Comparison of ENCODE assay signal across 11 cellular contexts in genomic region chr2:145764631-145765030, GRCh38.
DNase-seq lines count a peak whose midpoint lies in the region; ATAC-seq lines count a peak whose summit lies in the region.
"Had no signal": no experiment of that assay in that cellular context is flagged by ENCODE, and none has a peak within 500 bp of the region (broad histone marks: within the 10 kb centered on the region; RNA-seq: fewer than 3 reads in every experiment).

No MANE protein-coding gene starts in this region.

- ATAC-seq in GM21825 (IDR thresholded peaks at IDR 0.05; ENCODE audit: unreplicated experiment) (no peak), HG02852 (IDR thresholded peaks at IDR 0.05; ENCODE audit: unreplicated experiment) (no peak), GM19023 (IDR thresholded peaks at IDR 0.05; ENCODE audit: unreplicated experiment) (no peak)
- ATAC-seq: body of pancreas, pancreas had no signal

- H2AK5ac ChIP-seq in mesendoderm (ENCODE audit: low read length) = no peak overlapping the region

- 0 out of 2 replicates have a peak overlapping the region, but pooled peaks have one; percentile 39 for H3K4me3 ChIP-seq in SK-N-MC
- no peak overlapping the region for H3K4me3 ChIP-seq in mesendoderm (ENCODE audit: low read length)
- H3K4me3 ChIP-seq: BLaER1 treated with 17β-estradiol and CSF1 and Interleukin-3, amounts not matched to agents 10 nM and 100 nM; body of pancreas; pancreas had no signal

- no peak overlapping the region for H3K23ac ChIP-seq in mesendoderm (ENCODE audit: low read length)

- no peak overlapping the region for H4K5ac ChIP-seq in mesendoderm (ENCODE audit: low read length)

- no peak overlapping the region for H2BK5ac ChIP-seq in mesendoderm (ENCODE audit: low read length)

- no peak overlapping the region for H2BK120ac ChIP-seq in mesendoderm (ENCODE audit: low read depth, low read length)

- DNase-seq in DMS 273 treated with DMSO at 0.1 percent for 48 hours (lab: John Stamatoyannopoulos, UW) (peak; percentile 85), NCI-H146 treated with DMSO at 0.1 percent for 48 hours (lab: John Stamatoyannopoulos, UW; ENCODE audit: unreplicated experiment) (peak; percentile 3), SK-N-MC (ENCODE audit: low read depth, low spot score) (no peak), mesendoderm (no peak), H4 (ENCODE audit: low spot score) (no peak)
- DNase-seq: pancreas had no signal

- H3K27ac ChIP-seq in SK-N-MC = no peak overlapping the region
- H3K27ac ChIP-seq in mesendoderm (ENCODE audit: low read depth, low read length) = no peak overlapping the region
- H3K27ac ChIP-seq: BLaER1 treated with 17β-estradiol and CSF1 and Interleukin-3, amounts not matched to agents 10 nM and 100 nM; body of pancreas; pancreas had no signal

- peaks cover 3% of the 10 kb centered on the region for H3K4me1 ChIP-seq in mesendoderm (ENCODE audit: control insufficient read depth, low read depth, low read length)
- H3K4me1 ChIP-seq: BLaER1 treated with 17β-estradiol and CSF1 and Interleukin-3, amounts not matched to agents 10 nM and 100 nM had no signal

- no peaks in the 10 kb centered on the region for H3K27me3 ChIP-seq in mesendoderm (ENCODE audit: insufficient read depth, low read length, poor library complexity)
- H3K27me3 ChIP-seq: BLaER1 treated with 17β-estradiol and CSF1 and Interleukin-3, amounts not matched to agents 10 nM and 100 nM; body of pancreas; pancreas had no signal

- H3K9ac ChIP-seq in SK-N-MC (ENCODE audit: insufficient read length) (no peak overlapping the region), mesendoderm (ENCODE audit: low read length) (no peak overlapping the region)
- H3K9ac ChIP-seq: BLaER1 treated with 17β-estradiol and CSF1 and Interleukin-3, amounts not matched to agents 10 nM and 100 nM had no signal

- no peak overlapping the region for H4K8ac ChIP-seq in mesendoderm (ENCODE audit: low read depth, low read length)

- no peaks in the 10 kb centered on the region for H3K79me1 ChIP-seq in mesendoderm (ENCODE audit: low read length)

- H2BK15ac ChIP-seq in mesendoderm (replicated peaks; ENCODE audit: low read depth) = no peak overlapping the region

- no peak overlapping the region for H3K4ac ChIP-seq in mesendoderm (ENCODE audit: low read depth, low read length)

- no peaks in the 10 kb centered on the region for H3K9me3 ChIP-seq in SK-N-MC (ENCODE audit: low read depth, low read length)
- H3K9me3 ChIP-seq: BLaER1 treated with 17β-estradiol and CSF1 and Interleukin-3, amounts not matched to agents 10 nM and 100 nM; body of pancreas; pancreas had no signal

- no peak overlapping the region for H3K56ac ChIP-seq in mesendoderm (ENCODE audit: low read length)

- peak overlapping the region; percentile 75 for H3K18ac ChIP-seq in mesendoderm (ENCODE audit: low read length)

- WGBS in mesendoderm (ENCODE audit: extremely low coverage, insufficient coverage, low lambda C conversion rate) = no CpG with 5 or more reads among the region's 6 CpGs

- H3K4me2 ChIP-seq in mesendoderm (ENCODE audit: low read length) = no peak overlapping the region
- H3K4me2 ChIP-seq: BLaER1 treated with 17β-estradiol and CSF1 and Interleukin-3, amounts not matched to agents 10 nM and 100 nM had no signal

- H3K36me3 ChIP-seq in SK-N-MC (ENCODE audit: insufficient read depth, low read length) (no peaks in the 10 kb centered on the region), mesendoderm (ENCODE audit: control insufficient read depth, insufficient read depth, low read length) (no peaks in the 10 kb centered on the region)
- H3K36me3 ChIP-seq: BLaER1 treated with 17β-estradiol and CSF1 and Interleukin-3, amounts not matched to agents 10 nM and 100 nM; pancreas had no signal

- no peaks in the 10 kb centered on the region for H3K79me2 ChIP-seq in mesendoderm (ENCODE audit: control insufficient read depth, insufficient read depth, low read length)

Comparison
In these comparisons a context has a peak if more than half of its experiments do, and no peak if none do; other contexts are left out.
1. DNase-seq: peak in DMS 273 treated with DMSO at 0.1 percent for 48 hours (single experiment) and NCI-H146 treated with DMSO at 0.1 percent for 48 hours (single experiment); none in SK-N-MC (single experiment), mesendoderm (single experiment) and H4 (single experiment).